Comparison of ENCODE assay signal across 8 cellular contexts in the genomic region with DNA sequence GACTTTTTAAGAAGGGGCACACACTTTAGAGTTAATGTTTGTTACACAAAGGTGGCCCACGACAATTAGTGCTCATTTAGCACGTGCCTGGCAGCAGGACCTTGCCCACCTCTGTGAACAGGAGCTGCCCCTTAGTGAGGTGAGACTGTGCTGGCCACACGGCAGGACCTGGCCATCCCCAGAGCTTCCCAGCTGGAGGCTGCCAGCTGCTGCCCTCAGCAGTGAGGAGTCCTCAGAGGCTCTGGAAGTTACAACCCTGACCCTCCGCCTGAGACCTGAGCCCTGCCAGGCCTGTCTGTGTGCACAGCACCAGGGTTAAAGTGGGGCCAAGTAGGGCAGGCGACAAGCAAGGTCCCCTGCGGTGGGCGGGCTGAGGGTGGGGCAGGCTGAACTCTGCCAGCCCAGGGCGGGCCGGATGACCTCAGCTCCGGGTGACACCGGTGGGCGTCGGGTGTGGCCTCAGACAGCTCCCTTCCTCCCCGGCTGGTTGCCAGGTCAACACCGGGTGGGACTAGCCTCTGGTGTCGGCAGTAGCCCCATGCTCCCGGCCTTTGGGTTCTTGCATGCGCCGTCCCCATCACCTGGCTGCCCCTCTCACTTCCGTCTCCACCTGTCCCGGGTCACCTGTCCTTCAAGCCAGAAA. TPM values are rescaled to one million over a fixed set of nuclear protein-coding genes. Genes with fewer than 3 reads are reported as not detected.
A peak's percentile ranks its signal among the peaks of the same experiment; 100 is the strongest.
DNase-seq lines count a peak whose midpoint lies in the region; ATAC-seq, FAIRE-seq and TF ChIP-seq lines count a peak whose summit lies in the region.

No MANE protein-coding gene starts in this region.

- intact Hi-C loops in lower lobe of right lung (cut with DNase I): no loop called here

- no peak for DNase-seq in bronchial epithelial cell (ENCODE audit: low read depth)
- peak; percentile 96 for DNase-seq in lower lobe of right lung
- DNase-seq in stimulated activated CD4-positive, alpha-beta T cell treated with anti-CD3 and anti-CD28 coated beads, Interleukin-12 subunit alpha, Interleukin-12 subunit beta, amount 100 ng/mL, for 4 hours: no peak
- DNase-seq in NK-92 treated with Interleukin-12 subunit alpha and Interleukin-12 subunit beta, amount 100 ng/mL, for 24 hours (lab: John Stamatoyannopoulos, UW): no peak
- DNase-seq in NCI-H128 (lab: John Stamatoyannopoulos, UW; ENCODE audit: unreplicated experiment): no peak

- H3K27me3 ChIP-seq in ACC112 (ENCODE audit: insufficient read depth, low read length) (no peaks in the 10 kb centered on the region), bronchial epithelial cell (ENCODE audit: control insufficient read depth, insufficient read depth, low read length) (no peaks in the 10 kb centered on the region), lower lobe of right lung (ENCODE audit: low read depth) (no peaks in the 10 kb centered on the region)

- POLR2A ChIA-PET in HEK293 (lab: Yijun Ruan, JAX): interaction anchor here (1.8 kb wide), 1 partner anchor 259 kb away, joined by 4 read pairs; the partner anchor contains the start of gene EIF5

- H3K9me3 ChIP-seq in HEK293 (ENCODE audit: control insufficient read depth, insufficient read depth, low read depth, low read length): no peaks in the 10 kb centered on the region
- H3K9me3 ChIP-seq in lower lobe of right lung: no peaks in the 10 kb centered on the region

- peak overlapping the region; percentile 2 for H2AFZ ChIP-seq in ACC112 (ENCODE audit: low read length, unreplicated experiment)

- H3K36me3 ChIP-seq in ACC112 (ENCODE audit: insufficient read depth, low read length): no peaks in the 10 kb centered on the region
- no peaks in the 10 kb centered on the region for H3K36me3 ChIP-seq in HEK293 (ENCODE audit: control insufficient read depth in 2 of 2, insufficient read depth in 1 of 2, low read length in 2 of 2)
- no peaks in the 10 kb centered on the region for H3K36me3 ChIP-seq in bronchial epithelial cell (ENCODE audit: control insufficient read depth, insufficient read depth, low read length)
- no peaks in the 10 kb centered on the region for H3K36me3 ChIP-seq in lower lobe of right lung

- H3K79me2 ChIP-seq in ACC112 (ENCODE audit: control insufficient read depth, insufficient read depth, low read length, unreplicated experiment): no peaks in the 10 kb centered on the region

- FAIRE-seq in bronchial epithelial cell (lab: Jason Lieb, UNC): peak; percentile 36

- no peak for TF ChIP-seq CTCF in HEK293 (tag by site-specific recombination; IDR thresholded peaks at IDR 0.05)
- TF ChIP-seq CTCF in bronchial epithelial cell (IDR thresholded peaks at IDR 0.05; ENCODE audit: insufficient read depth, low read length, severe bottlenecking): no peak
- no peak for TF ChIP-seq CTCF in lower lobe of right lung (IDR thresholded peaks at IDR 0.05)

- H3K4me3 ChIP-seq in ACC112 (ENCODE audit: low read depth, low read length) (peak overlapping the region; percentile 66), HEK293 (ENCODE audit: low read depth, low read length) (peak overlapping the region; percentile 58), bronchial epithelial cell (ENCODE audit: low read depth, low read length) (peak overlapping the region; percentile 30), lower lobe of right lung (peak overlapping the region; percentile 56)

- CTCF ChIA-PET in HEK293 (lab: Yijun Ruan, JAX): interaction anchor here (0.6 to 4.4 kb wide), 20 partner anchors 13 to 381 kb away, joined by 3 to 37 read pairs (median 3); partner anchors contain the start of gene CDC42BPB

- H3K4me1 ChIP-seq in ACC112 (ENCODE audit: control insufficient read depth, insufficient read depth, low read length, unreplicated experiment) (no peaks in the 10 kb centered on the region), HEK293 (ENCODE audit: control insufficient read depth, insufficient read depth, low read length) (0 out of 2 replicates have a peak, but pooled peaks cover 3% of the 10 kb centered on the region), lower lobe of right lung (peaks cover 36% of the 10 kb centered on the region)

- no peak overlapping the region for H3K27ac ChIP-seq in ACC112 (ENCODE audit: low read depth, low read length)
- peak overlapping the region; percentile 39; the same call in 1 of the 2 replicates for H3K27ac ChIP-seq in HEK293 (ENCODE audit: extremely low read depth, low read depth, low read length)
- H3K27ac ChIP-seq in lower lobe of right lung: peak overlapping the region; percentile 86

- peak; percentile 70 to 75 for ATAC-seq in lower lobe of right lung
- ATAC-seq in HG03439 (IDR thresholded peaks at IDR 0.05; ENCODE audit: unreplicated experiment): no peak

TF ChIP-seq in HEK293, 187 proteins besides CTCF, POLR2A, EP300 and RAD21 (continues in another document):
- peak; percentile 51; the same call in 1 of the 2 replicates for TF ChIP-seq KLF8 (tag by site-specific recombination; IDR thresholded peaks at IDR 0.05)
- peak; percentile 59 for TF ChIP-seq EGR2 (tag by site-specific recombination; IDR thresholded peaks at IDR 0.05; ENCODE audit: low read depth)
- TF ChIP-seq BCL11A (tag by site-specific recombination; IDR thresholded peaks at IDR 0.05; ENCODE audit: low read depth): 0 out of 2 replicates have a peak, but pooled peaks have one; percentile 15
- no peak for TF ChIP-seq ZEB2 (tag by site-specific recombination; IDR thresholded peaks at IDR 0.05)
- no peak for TF ChIP-seq ZNF138 (tag by site-specific recombination; IDR thresholded peaks at IDR 0.05; ENCODE audit: borderline replicate concordance)
- no peak for TF ChIP-seq ZNF548 (tag by site-specific recombination; IDR thresholded peaks at IDR 0.05)
- TF ChIP-seq SCRT1 (tag by site-specific recombination; IDR thresholded peaks at IDR 0.05; ENCODE audit: borderline replicate concordance): no peak
- TF ChIP-seq MEIS1 (CRISPR knock-in tag; IDR thresholded peaks at IDR 0.05; ENCODE audit: borderline replicate concordance): no peak
- no peak for TF ChIP-seq ZNF24 (tag by site-specific recombination; IDR thresholded peaks at IDR 0.05)
- peak; percentile 20; the same call in 1 of the 2 replicates for TF ChIP-seq PATZ1 (tag by site-specific recombination; IDR thresholded peaks at IDR 0.05)
- TF ChIP-seq HIC1 (tag by site-specific recombination; IDR thresholded peaks at IDR 0.05): 0 out of 2 replicates have a peak, but pooled peaks have one; percentile 39
- TF ChIP-seq ZNF621 (tag by site-specific recombination; IDR thresholded peaks at IDR 0.05): no peak
- TF ChIP-seq KLF17 (tag by site-specific recombination; IDR thresholded peaks at IDR 0.05): peak; percentile 48; the same call in 1 of the 2 replicates
- peak; percentile 83 for TF ChIP-seq SP3 (tag by site-specific recombination; IDR thresholded peaks at IDR 0.05)
- no peak for TF ChIP-seq ZNF394 (tag by site-specific recombination; IDR thresholded peaks at IDR 0.05; ENCODE audit: borderline replicate concordance)
- peak; percentile 100 for TF ChIP-seq KLF1 (tag by site-specific recombination; IDR thresholded peaks at IDR 0.05)
- peak; percentile 71 for TF ChIP-seq SP2 (tag by site-specific recombination; IDR thresholded peaks at IDR 0.05)
- TF ChIP-seq ZFHX2 (tag by site-specific recombination; conservative IDR thresholded peaks at IDR 0.05): peak; percentile 79
- no peak for TF ChIP-seq ZBTB20 (tag by site-specific recombination; IDR thresholded peaks at IDR 0.05)

RNA-seq across cellular contexts. Expression of gene LBHD2, which starts 9.2 kb away (rescaled TPM):
- total RNA-seq in bronchial epithelial cell: not detected in 2 replicates
- total RNA-seq in lower lobe of right lung: not detected

RNA-seq across cellular contexts. Expression of gene CDC42BPB, which starts 17.5 kb away (rescaled TPM):
- total RNA-seq in bronchial epithelial cell: 55.0 and 85.6 TPM in 2 replicates
- 114 TPM for total RNA-seq in lower lobe of right lung

RNA-seq across cellular contexts. Expression of gene EXOC3L4, which starts 19.7 kb away (rescaled TPM):
- total RNA-seq in bronchial epithelial cell (0.26 TPM in 1 of 2 replicates, not detected in the other), lower lobe of right lung (3.6 TPM)

RNA-seq across cellular contexts. Expression of gene TNFAIP2, which starts 48.4 kb away (rescaled TPM):
- total RNA-seq in bronchial epithelial cell: 5.3 and 21.1 TPM in 2 replicates
- total RNA-seq in lower lobe of right lung: 254 TPM
